ENCODE assay signal across 3 cellular contexts in the genomic region with DNA sequence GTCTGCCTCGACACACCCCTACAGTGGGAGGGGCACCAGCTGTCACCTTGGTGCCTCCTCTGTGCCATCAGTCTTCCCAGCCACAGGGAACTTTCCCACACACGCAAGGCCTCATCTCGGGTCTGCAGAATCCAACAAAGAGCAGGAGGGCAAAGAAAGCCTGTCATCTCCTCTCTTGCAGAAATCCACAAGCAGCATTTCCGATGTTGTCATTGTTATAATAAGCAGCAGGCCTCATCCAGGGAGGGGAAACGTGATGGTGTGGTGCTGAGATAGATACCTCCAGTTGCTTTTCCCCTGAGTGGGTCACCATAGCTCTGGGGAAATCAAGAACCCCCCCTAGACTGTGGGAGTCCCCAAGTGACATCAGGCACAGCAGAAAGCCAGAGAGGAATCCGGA.
TF ChIP-seq lines count a peak whose summit lies in the region.

No MANE protein-coding gene starts in this region.

TF ChIP-seq in SK-N-SH treated with all-trans-retinoic acid at 6 μM for 48 hours, 23 proteins besides CTCF, POLR2A, EP300 and RAD21:
- peak; percentile 35; the same call in 1 of the 2 replicates for TF ChIP-seq ZNF70 (CRISPR knock-in tag; IDR thresholded peaks at IDR 0.05)
- TF ChIP-seq ESRRG (CRISPR knock-in tag; IDR thresholded peaks at IDR 0.05), result no peak

TF ChIP-seq in SK-N-SH, 30 proteins besides CTCF, POLR2A, EP300 and RAD21:
- TF ChIP-seq FOXM1 (IDR thresholded peaks at IDR 0.05; ENCODE audit: low read depth), result no peak
- TF ChIP-seq, protein P1, sequence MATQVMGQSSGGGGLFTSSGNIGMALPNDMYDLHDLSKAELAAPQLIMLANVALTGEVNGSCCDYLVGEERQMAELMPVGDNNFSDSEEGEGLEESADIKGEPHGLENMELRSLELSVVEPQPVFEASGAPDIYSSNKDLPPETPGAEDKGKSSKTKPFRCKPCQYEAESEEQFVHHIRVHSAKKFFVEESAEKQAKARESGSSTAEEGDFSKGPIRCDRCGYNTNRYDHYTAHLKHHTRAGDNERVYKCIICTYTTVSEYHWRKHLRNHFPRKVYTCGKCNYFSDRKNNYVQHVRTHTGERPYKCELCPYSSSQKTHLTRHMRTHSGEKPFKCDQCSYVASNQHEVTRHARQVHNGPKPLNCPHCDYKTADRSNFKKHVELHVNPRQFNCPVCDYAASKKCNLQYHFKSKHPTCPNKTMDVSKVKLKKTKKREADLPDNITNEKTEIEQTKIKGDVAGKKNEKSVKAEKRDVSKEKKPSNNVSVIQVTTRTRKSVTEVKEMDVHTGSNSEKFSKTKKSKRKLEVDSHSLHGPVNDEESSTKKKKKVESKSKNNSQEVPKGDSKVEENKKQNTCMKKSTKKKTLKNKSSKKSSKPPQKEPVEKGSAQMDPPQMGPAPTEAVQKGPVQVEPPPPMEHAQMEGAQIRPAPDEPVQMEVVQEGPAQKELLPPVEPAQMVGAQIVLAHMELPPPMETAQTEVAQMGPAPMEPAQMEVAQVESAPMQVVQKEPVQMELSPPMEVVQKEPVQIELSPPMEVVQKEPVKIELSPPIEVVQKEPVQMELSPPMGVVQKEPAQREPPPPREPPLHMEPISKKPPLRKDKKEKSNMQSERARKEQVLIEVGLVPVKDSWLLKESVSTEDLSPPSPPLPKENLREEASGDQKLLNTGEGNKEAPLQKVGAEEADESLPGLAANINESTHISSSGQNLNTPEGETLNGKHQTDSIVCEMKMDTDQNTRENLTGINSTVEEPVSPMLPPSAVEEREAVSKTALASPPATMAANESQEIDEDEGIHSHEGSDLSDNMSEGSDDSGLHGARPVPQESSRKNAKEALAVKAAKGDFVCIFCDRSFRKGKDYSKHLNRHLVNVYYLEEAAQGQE (IDR thresholded peaks at IDR 0.05; ENCODE audit: low read depth, low read length), result no peak
- TF ChIP-seq RFX5 (IDR thresholded peaks at IDR 0.05; ENCODE audit: low read length), result no peak
- TF ChIP-seq EZH2phosphoT487 (IDR thresholded peaks at IDR 0.05; ENCODE audit: borderline replicate concordance, low read depth), result no peak
- no peak for TF ChIP-seq NRF1 (IDR thresholded peaks at IDR 0.05; ENCODE audit: low read depth, low read length)
- TF ChIP-seq SIN3A (IDR thresholded peaks at IDR 0.05; ENCODE audit: borderline replicate concordance, low read depth, low read length), result no peak
- no peak for TF ChIP-seq JUND (IDR thresholded peaks at IDR 0.05)
- TF ChIP-seq FOSL2 (IDR thresholded peaks at IDR 0.05; ENCODE audit: borderline replicate concordance, low read depth), result no peak
- TF ChIP-seq, protein P2, sequence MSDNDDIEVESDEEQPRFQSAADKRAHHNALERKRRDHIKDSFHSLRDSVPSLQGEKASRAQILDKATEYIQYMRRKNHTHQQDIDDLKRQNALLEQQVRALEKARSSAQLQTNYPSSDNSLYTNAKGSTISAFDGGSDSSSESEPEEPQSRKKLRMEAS (IDR thresholded peaks at IDR 0.05; ENCODE audit: low read depth), result no peak

TF ChIP-seq in HepG2, 621 proteins besides CTCF, POLR2A, EP300 and RAD21:
- TF ChIP-seq HOXA5 (CRISPR knock-in tag; IDR thresholded peaks at IDR 0.05), result no peak
- TF ChIP-seq, protein P3, sequence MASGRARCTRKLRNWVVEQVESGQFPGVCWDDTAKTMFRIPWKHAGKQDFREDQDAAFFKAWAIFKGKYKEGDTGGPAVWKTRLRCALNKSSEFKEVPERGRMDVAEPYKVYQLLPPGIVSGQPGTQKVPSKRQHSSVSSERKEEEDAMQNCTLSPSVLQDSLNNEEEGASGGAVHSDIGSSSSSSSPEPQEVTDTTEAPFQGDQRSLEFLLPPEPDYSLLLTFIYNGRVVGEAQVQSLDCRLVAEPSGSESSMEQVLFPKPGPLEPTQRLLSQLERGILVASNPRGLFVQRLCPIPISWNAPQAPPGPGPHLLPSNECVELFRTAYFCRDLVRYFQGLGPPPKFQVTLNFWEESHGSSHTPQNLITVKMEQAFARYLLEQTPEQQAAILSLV (CRISPR knock-in tag; IDR thresholded peaks at IDR 0.05; ENCODE audit: borderline replicate concordance), result 0 out of 2 replicates have a peak, but pooled peaks have one; percentile 48
- TF ChIP-seq RBM22 (optimal IDR thresholded peaks at IDR 0.05; ENCODE audit: low read length), result peak; percentile 29
- TF ChIP-seq ZSCAN25 (CRISPR knock-in tag; IDR thresholded peaks at IDR 0.05), result no peak
- no peak for TF ChIP-seq ZMYM4 (CRISPR knock-in tag; IDR thresholded peaks at IDR 0.05)
- no peak for TF ChIP-seq ARID3A (IDR thresholded peaks at IDR 0.05; ENCODE audit: low read depth, low read length)
- no peak for TF ChIP-seq ZFX (CRISPR knock-in tag; IDR thresholded peaks at IDR 0.05; ENCODE audit: low read depth)
- no peak for TF ChIP-seq ZNF33A (CRISPR knock-in tag; IDR thresholded peaks at IDR 0.05; ENCODE audit: borderline replicate concordance)
